8 cellular contexts compared by ENCODE assay signal in genomic region chr7:64314493-64315020, GRCh38. TPM values are rescaled to one million over a fixed set of nuclear protein-coding genes. Genes with fewer than 3 reads are reported as not detected.
A peak's percentile ranks its signal among the peaks of the same experiment; 100 is the strongest.
DNase-seq lines count a peak whose midpoint lies in the region; ATAC-seq and TF ChIP-seq lines count a peak whose summit lies in the region.

No MANE protein-coding gene starts in this region.

- H3K36me3 ChIP-seq in thymus (ENCODE audit: control insufficient read depth, insufficient read depth), result peaks cover 3% of the 10 kb centered on the region

- DNase-seq in activated T-cell treated with anti-CD3 and anti-CD28 coated beads, Interleukin-2, amount 50 U/mL, for 72 hours, result no peak
- no peak for DNase-seq in activated T-cell treated with anti-CD3 and anti-CD28 coated beads, Interleukin-2, amount 50 U/mL, for 1 hour
- DNase-seq in activated CD8-positive, alpha-beta T cell treated with anti-CD3 and anti-CD28 coated beads for 36 hours, result peak; percentile 15
- DNase-seq in mesothelial cell of epicardium (ENCODE audit: low spot score in 2 of 2, unreplicated experiment in 2 of 2), result no peak

- WGBS in thymus, result 31% methylated on average over 14 of the region's 14 CpGs

- H3K4me1 ChIP-seq in thymus (ENCODE audit: control insufficient read depth, insufficient read depth, low read length), result peaks cover 12% of the 10 kb centered on the region

- H3K4me3 Mint-ChIP-seq in activated T-cell treated with anti-CD3 and anti-CD28 coated beads, Interleukin-2, amount 50 U/mL, for 72 hours, result peak overlapping the region; percentile 93 to 99
- H3K4me3 Mint-ChIP-seq in activated CD8-positive, alpha-beta T cell treated with anti-CD3 and anti-CD28 coated beads for 36 hours, result peak overlapping the region; percentile 97
- H3K4me3 Mint-ChIP-seq in mesothelial cell of epicardium, result no peak overlapping the region

- H3K9me3 ChIP-seq in iPS-18c (ENCODE audit: control insufficient read depth, insufficient read depth, low read length) (peaks cover 21% of the 10 kb centered on the region), thymus (ENCODE audit: control insufficient read depth) (no peaks in the 10 kb centered on the region)

- H3K36me3 Mint-ChIP-seq in activated T-cell treated with anti-CD3 and anti-CD28 coated beads, Interleukin-2, amount 50 U/mL, for 72 hours (ENCODE audit: insufficient read depth in 2 of 2), result peaks cover 6 to 22% of the 10 kb centered on the region in 2 donors
- peaks cover 28% of the 10 kb centered on the region for H3K36me3 Mint-ChIP-seq in activated CD8-positive, alpha-beta T cell treated with anti-CD3 and anti-CD28 coated beads for 36 hours (ENCODE audit: low read depth)
- H3K36me3 Mint-ChIP-seq in mesothelial cell of epicardium, result no peaks in the 10 kb centered on the region

- intact Hi-C loops in activated CD8-positive, alpha-beta T cell treated with anti-CD3 and anti-CD28 coated beads for 36 hours (cut with micrococcal nuclease), result no loop called here

- peaks cover 20% of the 10 kb centered on the region for H3K4me1 Mint-ChIP-seq in activated T-cell treated with anti-CD3 and anti-CD28 coated beads, Interleukin-2, amount 50 U/mL, for 72 hours (ENCODE audit: low read depth)
- peaks cover 31% of the 10 kb centered on the region for H3K4me1 Mint-ChIP-seq in activated CD8-positive, alpha-beta T cell treated with anti-CD3 and anti-CD28 coated beads for 36 hours (ENCODE audit: low read depth)
- H3K4me1 Mint-ChIP-seq in mesothelial cell of epicardium, result no peaks in the 10 kb centered on the region

- CTCF ChIA-PET in activated CD8-positive, alpha-beta T cell treated with anti-CD3 and anti-CD28 coated beads for 36 hours (lab: Charles Lee), result no interaction called here

- H3K4me3 ChIP-seq in iPS-18c (ENCODE audit: insufficient read depth, low read depth, low read length) (peak overlapping the region; percentile 20; the same call in 1 of the 2 replicates), thymus (ENCODE audit: low read length) (peak overlapping the region; percentile 85)

- H3K9me3 Mint-ChIP-seq in activated T-cell treated with anti-CD3 and anti-CD28 coated beads, Interleukin-2, amount 50 U/mL, for 72 hours, result no peaks in the 10 kb centered on the region
- H3K9me3 Mint-ChIP-seq in activated CD8-positive, alpha-beta T cell treated with anti-CD3 and anti-CD28 coated beads for 36 hours, result peaks cover 2% of the 10 kb centered on the region
- H3K9me3 Mint-ChIP-seq in mesothelial cell of epicardium, result peaks cover 45% of the 10 kb centered on the region

- TF ChIP-seq CTCF in activated CD8-positive, alpha-beta T cell treated with anti-CD3 and anti-CD28 coated beads for 36 hours (IDR thresholded peaks at IDR 0.05), result no peak
- TF ChIP-seq CTCF in mesothelial cell of epicardium (IDR thresholded peaks at IDR 0.05; ENCODE audit: unreplicated experiment), result no peak

- ATAC-seq in activated T-cell treated with anti-CD3 and anti-CD28 coated beads, Interleukin-2, amount 50 U/mL, for 72 hours (replicated peaks in 1 of 2), result no peak
- no peak for ATAC-seq in activated CD8-positive, alpha-beta T cell treated with anti-CD3 and anti-CD28 coated beads for 36 hours
- ATAC-seq in GM21723 (IDR thresholded peaks at IDR 0.05; ENCODE audit: unreplicated experiment) (no peak), GM21526 (IDR thresholded peaks at IDR 0.05; ENCODE audit: low FRiP score, unreplicated experiment) (no peak)

- no peak overlapping the region for H3K27ac ChIP-seq in thymus (ENCODE audit: low read depth)

- no peaks in the 10 kb centered on the region for H3K27me3 Mint-ChIP-seq in activated T-cell treated with anti-CD3 and anti-CD28 coated beads, Interleukin-2, amount 50 U/mL, for 72 hours (ENCODE audit: low read depth)
- no peaks in the 10 kb centered on the region for H3K27me3 Mint-ChIP-seq in activated CD8-positive, alpha-beta T cell treated with anti-CD3 and anti-CD28 coated beads for 36 hours
- H3K27me3 Mint-ChIP-seq in mesothelial cell of epicardium (ENCODE audit: low read depth), result no peaks in the 10 kb centered on the region

- H3K27ac Mint-ChIP-seq in activated T-cell treated with anti-CD3 and anti-CD28 coated beads, Interleukin-2, amount 50 U/mL, for 72 hours, result peak overlapping the region; percentile 99
- peak overlapping the region; percentile 99 for H3K27ac Mint-ChIP-seq in activated CD8-positive, alpha-beta T cell treated with anti-CD3 and anti-CD28 coated beads for 36 hours
- H3K27ac Mint-ChIP-seq in mesothelial cell of epicardium, result no peak overlapping the region

- POLR2A ChIA-PET in activated CD8-positive, alpha-beta T cell treated with anti-CD3 and anti-CD28 coated beads for 36 hours (lab: Charles Lee), result interaction anchor here (0.5 to 1.5 kb wide), 5 partner anchors 7 to 480 kb away, joined by 3 to 7 read pairs (median 4); partner anchors contain the start of genes ZNF138 and ZNF680

- no peaks in the 10 kb centered on the region for H3K27me3 ChIP-seq in thymus (ENCODE audit: control insufficient read depth, insufficient read depth)

RNA-seq across cellular contexts. Expression of gene ZNF736, which starts 0.8 kb away (rescaled TPM):
- 10 to 100 TPM; 31.0 to 33.9 TPM for total RNA-seq in activated T-cell treated with anti-CD3 and anti-CD28 coated beads, Interleukin-2, amount 50 U/mL, for 72 hours
- 10 to 100 TPM; 26.3 to 27.2 TPM for total RNA-seq in activated CD8-positive, alpha-beta T cell treated with anti-CD3 and anti-CD28 coated beads for 36 hours
- 8.0 TPM for polyA plus RNA-seq in thymus
- total RNA-seq in mesothelial cell of epicardium, result not detected in 3 replicates

Comparison
In these comparisons a context has a peak if more than half of its experiments do, and no peak if none do; other contexts are left out.
1. RNA of gene ZNF736, which starts 0.8 kb away (total RNA-seq): 31.0 to 33.9 TPM in activated T-cell treated with anti-CD3 and anti-CD28 coated beads, Interleukin-2, amount 50 U/mL, for 72 hours and 26.3 to 27.2 TPM in activated CD8-positive, alpha-beta T cell treated with anti-CD3 and anti-CD28 coated beads for 36 hours; not detected in mesothelial cell of epicardium; every median in the first group is over 10 times any median in the second.